Comparison of ENCODE assay signal across 20 cellular contexts in the genomic region with DNA sequence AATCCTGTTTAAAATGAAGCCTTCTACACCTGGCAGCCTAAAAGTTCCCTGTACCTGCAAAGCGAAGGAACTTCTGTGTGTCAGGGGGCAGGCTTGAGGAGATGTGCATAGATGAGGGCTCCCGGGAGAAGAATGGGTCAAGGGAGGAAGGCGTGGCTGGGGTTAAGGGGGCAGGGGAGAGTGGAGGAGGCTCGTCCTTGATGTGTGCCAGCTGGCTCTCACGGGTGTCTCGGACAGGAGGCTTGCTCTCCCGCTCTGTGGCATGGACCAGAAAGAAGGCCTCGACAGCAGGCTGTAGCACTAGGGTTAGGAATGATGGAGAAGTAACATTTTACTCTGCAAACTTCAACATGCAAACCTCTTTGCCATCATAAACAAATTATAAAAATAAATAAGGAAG.
"Had no signal": no experiment of that assay in that cellular context is flagged by ENCODE, and none has a peak within 500 bp of the region (broad histone marks: within the 10 kb centered on the region; RNA-seq: fewer than 3 reads in every experiment).

No MANE protein-coding gene starts in this region.

- H3K27me3 Mint-ChIP-seq: naive B cell had no signal

- ATAC-seq: esophagus mucosa, heart left ventricle, left colon had no signal

- H3K36me3 ChIP-seq: uterus had no signal

- H3K27ac Mint-ChIP-seq: nephron had no signal

- H3K4me3 Mint-ChIP-seq: nephron had no signal

- H3K27ac ChIP-seq: dorsolateral prefrontal cortex, heart left ventricle, right atrium auricular region, suprapubic skin, tibial artery, upper lobe of left lung, uterus had no signal

- H3K4me1 ChIP-seq: heart left ventricle, right atrium auricular region, suprapubic skin, tibial artery, upper lobe of left lung, uterus had no signal

- H3K4me3 ChIP-seq: dorsolateral prefrontal cortex, heart left ventricle, right atrium auricular region, suprapubic skin, tibial artery, upper lobe of left lung, uterus had no signal

- DNase-seq: cortex of kidney; dorsolateral prefrontal cortex; effector CD8-positive, alpha-beta T cell; heart left ventricle; hippocampal formation; left colon; mesendoderm; naive B cell; posterior cingulate gyrus; small intestine; stimulated activated CD4-positive, alpha-beta T cell treated with anti-CD3 and anti-CD28 coated beads, Interleukin-12 subunit alpha, Interleukin-12 subunit beta, amount 100 ng/mL, for 4 hours; stimulated activated naive CD4-positive, alpha-beta T cell; tibial artery; upper lobe of left lung; uterus had no signal

- FAIRE-seq: frontal cortex, small intestine had no signal

- H3K27me3 ChIP-seq: right atrium auricular region, suprapubic skin, tibial artery, upper lobe of left lung, uterus had no signal

- H3K4me1 Mint-ChIP-seq: naive B cell, nephron had no signal

- H3K9me3 ChIP-seq: heart left ventricle, right atrium auricular region, suprapubic skin, tibial artery, upper lobe of left lung, uterus had no signal
